27 cellular contexts compared by ENCODE assay signal in the genomic region with DNA sequence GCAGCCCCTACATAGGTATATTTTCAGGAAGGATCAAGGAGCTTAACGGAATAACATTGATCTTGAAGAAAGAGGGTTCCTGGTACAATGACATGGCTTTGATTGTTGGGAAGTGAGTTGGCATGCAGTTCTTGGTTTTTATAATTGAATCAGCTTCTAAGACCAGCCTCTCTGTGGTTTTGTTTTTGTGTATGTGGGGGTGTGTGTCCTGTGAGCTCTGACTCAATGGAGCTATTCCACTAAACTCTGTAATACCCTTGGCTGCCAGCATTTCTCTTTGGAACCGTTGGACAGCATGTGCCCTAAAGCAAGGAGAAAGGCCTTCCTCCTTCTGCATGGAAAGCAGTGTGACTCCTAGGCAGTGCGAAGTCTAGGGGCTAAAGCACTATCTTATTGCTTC.
"Had no signal": no experiment of that assay in that cellular context is flagged by ENCODE, and none has a peak within 500 bp of the region (broad histone marks: within the 10 kb centered on the region; RNA-seq: fewer than 3 reads in every experiment).

No MANE protein-coding gene starts in this region.

- H3K36me3 ChIP-seq: esophagus squamous epithelium, gastroesophageal sphincter, ovary, right atrium auricular region, thoracic aorta, uterus had no signal

- H3K4me2 ChIP-seq: hepatocyte had no signal

- H3K27ac Mint-ChIP-seq: activated B cell treated with CpG ODN at 0.5 μM for 24 hours; activated naive CD8-positive, alpha-beta T cell; activated T-helper 2 cell treated with anti-CD3 and anti-CD28 coated beads, Interferon-gamma antibody, Interleukin-2, Interleukin-4, amounts not matched to agents 10 μg/mL and 5 μg/mL and 100 μg/mL, durations not matched to agents 14 hours and 24 hours and 36 hours; mesothelial cell of epicardium; naive B cell; nephron progenitor cell; type B pancreatic cell had no signal

- H3K9me3 Mint-ChIP-seq: activated B cell treated with CpG ODN at 0.5 μM for 24 hours; activated T-helper 2 cell treated with anti-CD3 and anti-CD28 coated beads, Interferon-gamma antibody, Interleukin-2, Interleukin-4, amounts not matched to agents 10 μg/mL and 5 μg/mL and 100 μg/mL, durations not matched to agents 14 hours and 24 hours and 36 hours; mesothelial cell of epicardium; naive B cell; nephron progenitor cell had no signal

- H3K4me3 Mint-ChIP-seq: activated B cell treated with CpG ODN at 0.5 μM for 24 hours; activated naive CD8-positive, alpha-beta T cell; mesothelial cell of epicardium; nephron progenitor cell; type B pancreatic cell had no signal

- ATAC-seq: gastroesophageal sphincter, left cardiac atrium, left ventricle myocardium superior, psoas muscle had no signal

- H3K36me3 Mint-ChIP-seq: activated naive CD8-positive, alpha-beta T cell; mesothelial cell of epicardium; naive B cell; type B pancreatic cell had no signal

- H3K27me3 ChIP-seq: esophagus squamous epithelium, gastroesophageal sphincter, hepatocyte, ovary, right atrium auricular region, uterus had no signal

- H3K4me3 ChIP-seq: esophagus squamous epithelium, gastroesophageal sphincter, hepatocyte, ovary, psoas muscle, right atrium auricular region, thoracic aorta, uterus had no signal

- H3K9me3 ChIP-seq: esophagus squamous epithelium, gastroesophageal sphincter, ovary, psoas muscle, right atrium auricular region, thoracic aorta, uterus had no signal

- H3K4me1 Mint-ChIP-seq: activated B cell treated with CpG ODN at 0.5 μM for 24 hours, nephron progenitor cell had no signal

- H3K4me1 ChIP-seq: esophagus squamous epithelium, gastroesophageal sphincter, psoas muscle, right atrium auricular region, uterus had no signal

- H3K79me2 ChIP-seq: hepatocyte had no signal

- DNase-seq: activated B cell treated with CpG ODN at 0.5 μM for 24 hours; activated CD4-positive, alpha-beta T cell treated with anti-CD3 and anti-CD28 coated beads for 4 hours; activated CD4-positive, alpha-beta T cell treated with anti-CD3 and anti-CD28 coated beads, Interleukin-2, amount 50 U/mL, for 4 hours; activated CD8-positive, alpha-beta memory T cell treated with anti-CD3 and anti-CD28 coated beads, Interleukin-2, amount 50 U/mL, for 4 hours; activated T-cell treated with anti-CD3 and anti-CD28 coated beads, Interleukin-2, amount 50 U/mL, for 1 hour; amygdala; dermis blood vessel endothelial cell; effector CD4-positive, alpha-beta T cell; esophagus squamous epithelium; islet precursor cell; left cardiac atrium; left ventricle myocardium superior; naive B cell; nephron progenitor cell; ovary; psoas muscle; stimulated activated naive CD4-positive, alpha-beta T cell treated with Interleukin-2 at 50 U/mL for 16 hours; T-helper 2 cell; uterus had no signal

- H2AFZ ChIP-seq: hepatocyte had no signal

- H3K27me3 Mint-ChIP-seq: activated naive CD8-positive, alpha-beta T cell; naive B cell; type B pancreatic cell had no signal

- H3K27ac ChIP-seq: esophagus squamous epithelium, gastroesophageal sphincter, hepatocyte, ovary, psoas muscle, right atrium auricular region, thoracic aorta, uterus had no signal
